Comparison of ENCODE assay signal across 16 cellular contexts in genomic region chr3:183811638-183812037, GRCh38. TPM values are rescaled to one million over a fixed set of nuclear protein-coding genes. Genes with fewer than 3 reads are reported as not detected.
DNase-seq lines count a peak whose midpoint lies in the region; ATAC-seq and TF ChIP-seq lines count a peak whose summit lies in the region.
"Had no signal": no experiment of that assay in that cellular context is flagged by ENCODE, and none has a peak within 500 bp of the region (broad histone marks: within the 10 kb centered on the region; RNA-seq: fewer than 3 reads in every experiment).

No MANE protein-coding gene starts in this region.

- peaks cover 5% of the 10 kb centered on the region for H3K4me1 Mint-ChIP-seq in T-helper 17 cell
- no peaks in the 10 kb centered on the region for H3K4me1 Mint-ChIP-seq in neural progenitor cell
- H3K4me1 Mint-ChIP-seq: GM23338 had no signal

- no peaks in the 10 kb centered on the region for H4K20me1 ChIP-seq in neural progenitor cell (ENCODE audit: low read depth)

- peak; percentile 34 for DNase-seq in HPDE6-E6E7 (ENCODE audit: extremely low spot score)
- no peak for DNase-seq in T-helper 17 cell
- peak; percentile 66 for DNase-seq in dermis blood vessel endothelial cell
- no peak for DNase-seq in neural progenitor cell (ENCODE audit: low spot score)
- no peak for DNase-seq in NCI-H446 treated with DMSO at 0.1 percent for 48 hours (lab: John Stamatoyannopoulos, UW)
- DNase-seq: BE2C; DMS79; NCI-H146; NCI-H2081 treated with DMSO at 0.1 percent for 48 hours; NCI-H226; NCI-H526 treated with DMSO at 0.1 percent for 48 hours; NK-92 treated with Interleukin-12 subunit alpha and Interleukin-12 subunit beta, amount 100 ng/mL, for 24 hours had no signal

- no peak for ATAC-seq in T-helper 17 cell
- no peak for ATAC-seq in SK-N-SH treated with all-trans-retinoic acid at 6 μM for 48 hours
- ATAC-seq in GM18505 (IDR thresholded peaks at IDR 0.05; ENCODE audit: unreplicated experiment) = no peak
- ATAC-seq: GM23338 had no signal

- H3K27ac ChIP-seq in neural progenitor cell = no peak overlapping the region

- no peaks in the 10 kb centered on the region for H3K27me3 ChIP-seq in neural progenitor cell
- H3K27me3 ChIP-seq: BE2C had no signal

- H3K9ac ChIP-seq in neural progenitor cell = no peak overlapping the region

- no peak for TF ChIP-seq CTCF in neural progenitor cell (IDR thresholded peaks at IDR 0.05)

- H3K27me3 Mint-ChIP-seq in T-helper 17 cell (no peaks in the 10 kb centered on the region), neural progenitor cell (ENCODE audit: insufficient read depth, low read depth) (peaks cover 4% of the 10 kb centered on the region)
- H3K27me3 Mint-ChIP-seq: CD4-positive, alpha-beta memory T cell had no signal

- H3F3A ChIP-seq in neural progenitor cell (ENCODE audit: low read depth) = peaks cover 6% of the 10 kb centered on the region

- H3K4me3 Mint-ChIP-seq in T-helper 17 cell = no peak overlapping the region
- H3K4me3 Mint-ChIP-seq in neural progenitor cell = no peak overlapping the region
- H3K4me3 Mint-ChIP-seq: CD4-positive, alpha-beta memory T cell; GM23338 had no signal

- no peaks in the 10 kb centered on the region for H3K79me2 ChIP-seq in neural progenitor cell (ENCODE audit: low read depth)

- no peaks in the 10 kb centered on the region for H3K9me3 Mint-ChIP-seq in neural progenitor cell
- H3K9me3 Mint-ChIP-seq: CD4-positive, alpha-beta memory T cell; GM23338 had no signal

- peak overlapping the region; percentile 45 for H3K27ac Mint-ChIP-seq in T-helper 17 cell
- H3K27ac Mint-ChIP-seq in neural progenitor cell = peak overlapping the region; percentile 37
- H3K27ac Mint-ChIP-seq: GM23338 had no signal

- no peak for TF ChIP-seq POLR2A in GM18505 (IDR thresholded peaks at IDR 0.05; ENCODE audit: borderline replicate concordance, extremely low read depth, insufficient read depth, insufficient read length)

- H2AFZ ChIP-seq in neural progenitor cell (replicated peaks) = no peak overlapping the region
- H2AFZ ChIP-seq: GM23338 had no signal

- no peaks in the 10 kb centered on the region for H3K4me1 ChIP-seq in neural progenitor cell
- H3K4me1 ChIP-seq: BE2C had no signal

- H3K4me3 ChIP-seq in neural progenitor cell = no peak overlapping the region
- H3K4me3 ChIP-seq: GM23338 had no signal

- no peaks in the 10 kb centered on the region for H3K36me3 ChIP-seq in neural progenitor cell

- H3K9me3 ChIP-seq in T-helper 17 cell (ENCODE audit: control insufficient read depth, low read length, poor library complexity, severe bottlenecking) = no peaks in the 10 kb centered on the region
- H3K9me3 ChIP-seq in neural progenitor cell (ENCODE audit: low read depth) = no peaks in the 10 kb centered on the region
- H3K9me3 ChIP-seq: BE2C had no signal

- no peak overlapping the region for H3K4me2 ChIP-seq in neural progenitor cell
- H3K4me2 ChIP-seq: GM23338 had no signal

- H3K36me3 Mint-ChIP-seq in T-helper 17 cell (ENCODE audit: low read depth) = peaks cover 5% of the 10 kb centered on the region
- H3K36me3 Mint-ChIP-seq in neural progenitor cell = peaks cover 43% of the 10 kb centered on the region

TF ChIP-seq in SK-N-SH treated with all-trans-retinoic acid at 6 μM for 48 hours, 23 proteins besides CTCF, POLR2A, EP300 and RAD21:
- TF ChIP-seq ZC3H10 (CRISPR knock-in tag; IDR thresholded peaks at IDR 0.05) (no peak), TCF4 (CRISPR knock-in tag; IDR thresholded peaks at IDR 0.05; ENCODE audit: borderline replicate concordance) (no peak), ZNF565 (CRISPR knock-in tag; conservative IDR thresholded peaks at IDR 0.05; ENCODE audit: low read depth) (no peak), SNAI2 (CRISPR knock-in tag; IDR thresholded peaks at IDR 0.05) (no peak), ZNF70 (CRISPR knock-in tag; IDR thresholded peaks at IDR 0.05) (no peak), ISL1 (CRISPR knock-in tag; IDR thresholded peaks at IDR 0.05) (no peak), ZNF8 (CRISPR knock-in tag; IDR thresholded peaks at IDR 0.05) (no peak), ARNTL (CRISPR knock-in tag; IDR thresholded peaks at IDR 0.05; ENCODE audit: borderline replicate concordance, low read depth) (no peak), OSR1 (CRISPR knock-in tag; IDR thresholded peaks at IDR 0.05) (no peak), ESRRG (CRISPR knock-in tag; IDR thresholded peaks at IDR 0.05) (no peak)
- TF ChIP-seq, protein P1, sequence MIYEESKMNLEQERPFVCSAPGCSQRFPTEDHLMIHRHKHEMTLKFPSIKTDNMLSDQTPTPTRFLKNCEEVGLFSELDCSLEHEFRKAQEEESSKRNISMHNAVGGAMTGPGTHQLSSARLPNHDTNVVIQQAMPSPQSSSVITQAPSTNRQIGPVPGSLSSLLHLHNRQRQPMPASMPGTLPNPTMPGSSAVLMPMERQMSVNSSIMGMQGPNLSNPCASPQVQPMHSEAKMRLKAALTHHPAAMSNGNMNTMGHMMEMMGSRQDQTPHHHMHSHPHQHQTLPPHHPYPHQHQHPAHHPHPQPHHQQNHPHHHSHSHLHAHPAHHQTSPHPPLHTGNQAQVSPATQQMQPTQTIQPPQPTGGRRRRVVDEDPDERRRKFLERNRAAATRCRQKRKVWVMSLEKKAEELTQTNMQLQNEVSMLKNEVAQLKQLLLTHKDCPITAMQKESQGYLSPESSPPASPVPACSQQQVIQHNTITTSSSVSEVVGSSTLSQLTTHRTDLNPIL (CRISPR knock-in tag; IDR thresholded peaks at IDR 0.05; ENCODE audit: low read depth) = no peak
TF ChIP-seq in SK-N-SH treated with all-trans-retinoic acid at 6 μM for 48 hours: peak in this region for 0.

RNA-seq across cellular contexts. Expression of gene MAP6D1, which starts 13.7 kb away (rescaled TPM):
- total RNA-seq in T-helper 17 cell (1 to 10 TPM in 1 of 2 donors, under 1 TPM in 1; 0.26 to 1.7 TPM), dermis blood vessel endothelial cell (2.6 and 3.0 TPM in 2 replicates), neural progenitor cell (ENCODE audit: low replicate concordance) (3.5 and 12.4 TPM in 2 replicates)

Comparison
In these comparisons a context has a peak if more than half of its experiments do, and no peak if none do; other contexts are left out.
1. DNase-seq: peak in HPDE6-E6E7 (single experiment) and dermis blood vessel endothelial cell (single experiment); none in T-helper 17 cell (0 of 3), neural progenitor cell (single experiment) and NCI-H446 treated with DMSO at 0.1 percent for 48 hours (single experiment).